1 cellular context compared by ENCODE assay signal in the genomic region with DNA sequence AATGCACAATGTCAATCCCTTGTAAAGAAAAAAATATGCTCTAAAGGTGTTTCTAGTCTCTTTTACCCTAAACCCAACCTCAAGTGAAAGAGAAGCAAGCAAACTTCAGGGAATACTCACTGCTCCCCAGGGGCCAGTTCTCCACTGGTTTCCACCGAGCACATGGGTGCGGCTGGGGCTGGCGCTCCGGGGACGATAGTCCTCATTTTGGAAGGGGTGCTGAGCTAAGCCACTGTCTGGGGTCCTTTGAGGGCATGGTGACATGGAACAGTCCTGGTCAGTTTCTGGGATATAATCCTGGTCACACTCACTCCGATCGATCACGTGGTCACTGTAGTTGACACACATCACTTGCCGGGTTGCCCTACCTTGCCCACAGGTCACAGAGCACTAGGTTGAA.
TF ChIP-seq lines count a peak whose summit lies in the region.

No MANE protein-coding gene starts in this region.

TF ChIP-seq in K562, 482 proteins besides CTCF, POLR2A, EP300 and RAD21 (continued from another document):
- TF ChIP-seq, protein P1, sequence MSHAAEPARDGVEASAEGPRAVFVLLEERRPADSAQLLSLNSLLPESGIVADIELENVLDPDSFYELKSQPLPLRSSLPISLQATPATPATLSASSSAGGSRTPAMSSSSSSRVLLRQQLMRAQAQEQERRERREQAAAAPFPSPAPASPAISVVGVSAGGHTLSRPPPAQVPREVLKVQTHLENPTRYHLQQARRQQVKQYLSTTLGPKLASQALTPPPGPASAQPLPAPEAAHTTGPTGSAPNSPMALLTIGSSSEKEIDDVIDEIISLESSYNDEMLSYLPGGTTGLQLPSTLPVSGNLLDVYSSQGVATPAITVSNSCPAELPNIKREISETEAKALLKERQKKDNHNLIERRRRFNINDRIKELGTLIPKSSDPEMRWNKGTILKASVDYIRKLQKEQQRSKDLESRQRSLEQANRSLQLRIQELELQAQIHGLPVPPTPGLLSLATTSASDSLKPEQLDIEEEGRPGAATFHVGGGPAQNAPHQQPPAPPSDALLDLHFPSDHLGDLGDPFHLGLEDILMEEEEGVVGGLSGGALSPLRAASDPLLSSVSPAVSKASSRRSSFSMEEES (CRISPR knock-in tag; IDR thresholded peaks at IDR 0.05), result peak; percentile 23; the same call in 1 of the 2 replicates
